Comparison of ENCODE assay signal across 9 cellular contexts in genomic region chr15:80219955-80220354, GRCh38. TPM values are rescaled to one million over a fixed set of nuclear protein-coding genes. Genes with fewer than 3 reads are reported as not detected.
"Had no signal": no experiment of that assay in that cellular context is flagged by ENCODE, and none has a peak within 500 bp of the region (broad histone marks: within the 10 kb centered on the region; RNA-seq: fewer than 3 reads in every experiment).

No MANE protein-coding gene starts in this region.

- ATAC-seq: GM12878 had no signal

- DNase-seq: GDM1, GF-D8 had no signal

- H3K4me3 ChIP-seq: GM12878 had no signal

- FAIRE-seq: G401.6, GM12878, GM12891, GM12892, GM18507, GM19239 had no signal

RNA-seq across cellular contexts. Expression of gene CTXND1, which starts 32.1 kb away (rescaled TPM):
- total RNA-seq: G401, GM12878 had no signal
